8 cellular contexts compared by ENCODE assay signal in the genomic region with DNA sequence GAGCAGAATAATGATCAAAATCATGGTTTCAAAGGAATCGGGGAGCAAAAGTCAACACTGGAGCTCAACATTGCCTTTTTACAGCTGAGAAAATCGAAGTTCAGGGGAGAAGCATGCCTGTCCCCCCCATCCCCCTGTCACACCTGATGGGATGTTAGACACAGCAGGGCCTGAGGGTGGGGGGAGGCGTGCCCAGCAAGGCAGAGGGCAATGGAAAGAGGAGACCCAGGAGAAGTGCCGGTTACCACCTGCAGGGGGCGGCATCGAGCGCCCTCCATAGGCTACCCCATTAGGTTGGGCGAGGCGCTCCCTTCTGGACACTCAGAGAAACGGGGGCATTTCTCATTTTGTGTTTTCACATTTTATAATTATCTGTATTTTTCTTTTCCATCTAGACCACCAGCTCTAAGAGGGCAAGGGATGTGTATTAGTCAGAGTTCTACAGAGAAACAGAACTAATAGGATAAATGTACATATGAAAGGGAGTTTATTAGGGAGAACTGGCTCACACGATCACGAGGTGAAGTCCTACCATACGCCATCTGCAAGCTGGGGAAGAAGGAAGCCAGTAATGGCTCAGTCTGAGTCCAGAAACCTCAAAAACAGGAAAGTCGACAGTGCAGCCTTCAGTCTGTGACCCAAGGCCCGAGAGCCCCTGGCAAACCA.
DNase-seq lines count a peak whose midpoint lies in the region; TF ChIP-seq lines count a peak whose summit lies in the region.

No MANE protein-coding gene starts in this region.

- H3K79me1 ChIP-seq in H9 (ENCODE audit: insufficient read depth, low read depth, low read length, poor library complexity, severe bottlenecking): no peaks in the 10 kb centered on the region

- H3K27ac ChIP-seq in A673 (ENCODE audit: low read depth, low read length, poor library complexity, severe bottlenecking) (no peak overlapping the region), H9 (ENCODE audit: insufficient read length, low read depth, low read length) (no peak overlapping the region), VCaP (no peak overlapping the region), spleen (no peak overlapping the region), suprapubic skin (no peak overlapping the region)

- H2BK120ac ChIP-seq in H9 (ENCODE audit: low read depth, low read length, poor library complexity, severe bottlenecking): no peak overlapping the region

- no peaks in the 10 kb centered on the region for H4K20me1 ChIP-seq in H9 (ENCODE audit: control insufficient read depth, insufficient read depth, insufficient read length)

- no peak overlapping the region for H4K91ac ChIP-seq in H9 (ENCODE audit: insufficient read length, low read depth, low read length)

- no peak overlapping the region for H2AK5ac ChIP-seq in H9 (ENCODE audit: insufficient read length, low read length)

- H3K36me3 ChIP-seq in A673 (ENCODE audit: insufficient read depth, low read length, poor library complexity, severe bottlenecking) (no peaks in the 10 kb centered on the region), spleen (no peaks in the 10 kb centered on the region), suprapubic skin (no peaks in the 10 kb centered on the region)

- H3K79me2 ChIP-seq in H9 (ENCODE audit: insufficient read depth, low read length): no peaks in the 10 kb centered on the region

- H3K27ac Mint-ChIP-seq in H9: no peak overlapping the region; a peak in 1 of 7 replicates

- no peak overlapping the region for H3K56ac ChIP-seq in H9 (ENCODE audit: insufficient read length, low read depth, low read length)

- H3T11ph ChIP-seq in H9 (ENCODE audit: low read length): no peak overlapping the region

- no peaks in the 10 kb centered on the region for H3K36me3 Mint-ChIP-seq in H9 (ENCODE audit: insufficient read depth in 1 of 3, low read depth in 3 of 3)

- no peak overlapping the region for H4K5ac ChIP-seq in H9 (ENCODE audit: insufficient read length, low read depth, low read length)

- H3K4ac ChIP-seq in H9 (ENCODE audit: low read depth, low read length): no peak overlapping the region

- H2BK20ac ChIP-seq in H9 (ENCODE audit: low read depth, low read length, poor library complexity, severe bottlenecking): no peak overlapping the region

- no peak overlapping the region for H3K23ac ChIP-seq in H9 (ENCODE audit: insufficient read length, low read depth, low read length)

- TF ChIP-seq POLR2A in spleen (IDR thresholded peaks at IDR 0.05) (no peak), suprapubic skin (IDR thresholded peaks at IDR 0.05) (no peak)

- H3K18ac ChIP-seq in H9 (ENCODE audit: insufficient read length, low read depth, low read length): no peak overlapping the region

- H3K4me3 ChIP-seq in A673 (ENCODE audit: low read depth, low read length, poor library complexity, severe bottlenecking): no peak overlapping the region
- no peak overlapping the region for H3K4me3 ChIP-seq in spleen
- H3K4me3 ChIP-seq in suprapubic skin: no peak overlapping the region

- intact Hi-C loops in A673 (cut with micrococcal nuclease; ENCODE audit: unreplicated experiment): no loop called here
- intact Hi-C loops in spleen (cut with DNase I; ENCODE audit: low total_unique reads): no loop called here

- H3K4me1 ChIP-seq in A673 (ENCODE audit: insufficient read depth, low read length, poor library complexity, severe bottlenecking) (no peaks in the 10 kb centered on the region), H9 (ENCODE audit: insufficient read depth, low read length) (no peaks in the 10 kb centered on the region), spleen (no peaks in the 10 kb centered on the region), suprapubic skin (no peaks in the 10 kb centered on the region)

- H3K4me2 ChIP-seq in H9 (ENCODE audit: insufficient read depth, insufficient read length, low read length): no peak overlapping the region

- H2AFZ ChIP-seq in H9 (ENCODE audit: low read length): no peak overlapping the region

- TF ChIP-seq EP300 in suprapubic skin (IDR thresholded peaks at IDR 0.05): no peak

- H3K4me1 Mint-ChIP-seq in H9: peaks cover 12 to 20% of the 10 kb centered on the region in 2 experiments

- CTCF ChIA-PET in A673 (lab: Charles Lee): interaction anchor here (0.7 kb wide), 1 partner anchor 1857 kb away, joined by 3 read pairs; no protein-coding TSS in a partner anchor
- CTCF ChIA-PET in GM10248 (lab: Yijun Ruan, JAX): interaction anchor here (0.6 to 4.4 kb wide), 23 partner anchors 10 to 686 kb away, joined by 3 to 47 read pairs (median 4); no protein-coding TSS in a partner anchor

- H2BK15ac ChIP-seq in H9 (ENCODE audit: low read depth, low read length): no peak overlapping the region

- DNase-seq in A673 (ENCODE audit: low spot score) (peak; percentile 52), GM10248 (ENCODE audit: extremely low spot score) (peak; percentile 83), H9 (peak; percentile 90), KG1 (lab: John Stamatoyannopoulos, UW) (peak; percentile 76), ecto neural progenitor cell (ENCODE audit: low spot score) (peak; percentile 74), spleen (peak; percentile 77), suprapubic skin (ENCODE audit: low spot score in 2 of 2) (no peak)

- BruUV-seq in A673 (replicated peaks; lab: Mats Ljungman, UMichigan): no TSS peak

- POLR2A ChIA-PET in A673 (lab: Charles Lee; ENCODE audit: low non-redundant PET) (no interaction called here), GM10248 (lab: Yijun Ruan, JAX) (no interaction called here)

- H2BK12ac ChIP-seq in H9 (ENCODE audit: insufficient read length, low read depth, low read length): no peak overlapping the region

- no peaks in the 10 kb centered on the region for H3K9me3 ChIP-seq in A673 (ENCODE audit: low read depth, low read length, poor library complexity, severe bottlenecking)
- no peaks in the 10 kb centered on the region for H3K9me3 ChIP-seq in H9 (ENCODE audit: control insufficient read depth, low read depth, low read length)
- no peaks in the 10 kb centered on the region for H3K9me3 ChIP-seq in spleen
- no peaks in the 10 kb centered on the region for H3K9me3 ChIP-seq in suprapubic skin

- no peaks in the 10 kb centered on the region for H3K23me2 ChIP-seq in H9 (ENCODE audit: insufficient read length, low read depth, low read length, poor library complexity, severe bottlenecking)

- no peaks in the 10 kb centered on the region for H3K9me3 Mint-ChIP-seq in H9

- no peak overlapping the region for H3K14ac ChIP-seq in H9 (ENCODE audit: insufficient read depth, low read length)

- H3K9ac ChIP-seq in H9 (ENCODE audit: extremely low read depth, insufficient read length, low read length): no peak overlapping the region

- no CpG with 5 or more reads among the region's 15 CpGs for WGBS in H9 (ENCODE audit: extremely low coverage, insufficient read length, low lambda C conversion rate)
- 39 to 46% (median 43%) methylated on average over 15 of the region's 15 CpGs for WGBS in spleen, 5 donors
- 60% methylated on average over 15 of the region's 15 CpGs for WGBS in suprapubic skin

- H4K8ac ChIP-seq in H9 (replicated peaks; ENCODE audit: insufficient read length, low read depth, low read length): no peak overlapping the region

- TF ChIP-seq CTCF in A673 (conservative IDR thresholded peaks at IDR 0.05; ENCODE audit: low read depth, low read length) (peak; percentile 87), GM10248 (IDR thresholded peaks at IDR 0.05; ENCODE audit: control extremely low read depth, extremely low read depth, low read depth, missing control alignments) (peak; percentile 90), H9 (conservative IDR thresholded peaks at IDR 0.05) (peak; percentile 100), VCaP (conservative IDR thresholded peaks at IDR 0.05) (peak; percentile 57), spleen (IDR thresholded peaks at IDR 0.05 in 8 of 11, conservative IDR thresholded peaks at IDR 0.05 in 3 of 11) (peak in 7 of 11 experiments; percentile 26 to 61 (median 51)), suprapubic skin (IDR thresholded peaks at IDR 0.05) (peak in 1 of 2 donors; percentile 44)

- no peak overlapping the region for H2BK5ac ChIP-seq in H9 (ENCODE audit: insufficient read length, low read length)

- H3K27me3 ChIP-seq in A673 (replicated peaks; ENCODE audit: insufficient read depth, low read depth, low read length, poor library complexity) (peaks cover 34% of the 10 kb centered on the region), H9 (ENCODE audit: insufficient read depth, low read length) (no peaks in the 10 kb centered on the region), spleen (replicated peaks in 1 of 7) (no peaks in the 10 kb centered on the region), suprapubic skin (no peaks in the 10 kb centered on the region)

- no peak overlapping the region for H3K4me3 Mint-ChIP-seq in H9

- no peaks in the 10 kb centered on the region for H3K27me3 Mint-ChIP-seq in H9 (ENCODE audit: low read depth)

Comparison
In these comparisons a context has a peak if more than half of its experiments do, and no peak if none do; other contexts are left out.
1. DNase-seq: peak in A673 (single experiment), GM10248 (single experiment), H9 (single experiment), KG1 (single experiment), ecto neural progenitor cell (single experiment) and spleen (single experiment); none in suprapubic skin (0 of 2).